Comparison of ENCODE assay signal across 8 cellular contexts in the genomic region with DNA sequence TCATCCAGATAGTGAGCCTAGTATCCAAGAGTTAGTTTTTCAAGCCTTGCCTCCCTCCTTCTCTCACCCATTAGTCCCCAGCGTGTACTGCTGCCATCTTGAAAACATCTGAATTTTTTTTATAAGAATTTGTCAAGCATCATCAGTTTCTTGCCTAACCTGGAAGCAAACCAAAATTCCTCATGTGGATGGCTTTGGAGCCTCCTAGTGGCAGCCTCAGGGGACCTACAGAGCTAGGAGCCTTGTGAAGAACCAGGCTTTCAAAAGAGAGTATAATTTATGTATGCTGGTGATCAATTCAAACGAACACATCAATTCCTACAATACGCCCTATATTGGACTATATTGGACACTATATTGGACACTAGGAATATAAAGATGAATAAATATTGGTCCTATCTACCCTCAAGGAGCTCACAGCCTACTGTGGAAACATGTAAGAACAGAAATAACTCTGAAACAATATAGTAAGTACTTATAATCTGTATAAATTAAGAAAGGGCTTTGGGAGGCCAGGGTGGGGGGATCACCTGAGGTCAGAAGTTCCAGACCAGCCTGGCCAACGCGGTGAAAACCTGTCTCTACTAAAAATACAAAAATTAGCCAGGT.
DNase-seq lines count a peak whose midpoint lies in the region; ATAC-seq and TF ChIP-seq lines count a peak whose summit lies in the region.

No MANE protein-coding gene starts in this region.

- ATAC-seq in psoas muscle (no peak), GM18858 (IDR thresholded peaks at IDR 0.05; ENCODE audit: unreplicated experiment) (no peak)
- ATAC-seq in stimulated activated memory B cell treated with anti-CD40 and anti-IgM and Interleukin-4, amounts not matched to agents 10 μg/mL and 1 μg/mL and 100 μg/mL, for 72 hours, result no peak

- no peak overlapping the region for H3K27ac ChIP-seq in 22Rv1
- H3K27ac ChIP-seq in esophagus muscularis mucosa (replicated peaks in 1 of 4), result no peak overlapping the region
- H3K27ac ChIP-seq in psoas muscle, result no peak overlapping the region

- TF ChIP-seq CTCF in 22Rv1 (IDR thresholded peaks at IDR 0.05) (peak; percentile 83), esophagus muscularis mucosa (IDR thresholded peaks at IDR 0.05) (peak; percentile 38 to 65 (median 50)), psoas muscle (IDR thresholded peaks at IDR 0.05) (peak; percentile 19)

- intact Hi-C loops in esophagus muscularis mucosa (cut with DNase I), result no loop called here
- intact Hi-C loops in psoas muscle (cut with DNase I), result no loop called here

- WGBS in esophagus muscularis mucosa, result 45% methylated on average over 5 of the region's 5 CpGs
- 35 to 44% (median 43%) methylated on average over 5 of the region's 5 CpGs for WGBS in psoas muscle, 3 donors

- H3K4me3 ChIP-seq in esophagus muscularis mucosa (no peak overlapping the region), psoas muscle (no peak overlapping the region)

- H3K9me3 ChIP-seq in esophagus muscularis mucosa (no peaks in the 10 kb centered on the region), psoas muscle (no peaks in the 10 kb centered on the region)

- DNase-seq in ELR (ENCODE audit: low read depth) (peak; percentile 64), NCI-H526 treated with DMSO at 0.1 percent for 48 hours (lab: John Stamatoyannopoulos, UW) (peak; percentile 5), esophagus muscularis mucosa (ENCODE audit: extremely low spot score) (no peak), psoas muscle (no peak)
- no peak for DNase-seq in stimulated activated CD4-positive, alpha-beta T cell treated with anti-CD3 and anti-CD28 coated beads, Interleukin-12 subunit alpha, Interleukin-12 subunit beta, amount 100 ng/mL, for 4 hours

- H3K4me3 Mint-ChIP-seq in stimulated activated memory B cell treated with anti-CD40 and anti-IgM and Interleukin-4, amounts not matched to agents 10 μg/mL and 1 μg/mL and 100 μg/mL, for 72 hours, result no peak overlapping the region

- TF ChIP-seq POLR2A in esophagus muscularis mucosa (IDR thresholded peaks at IDR 0.05; ENCODE audit: low read depth), result no peak

- H3K4me1 ChIP-seq in esophagus muscularis mucosa (peaks cover 0 to 18% (median 10%) of the 10 kb centered on the region in 4 donors), psoas muscle (no peaks in the 10 kb centered on the region)

- H3K4me1 Mint-ChIP-seq in stimulated activated memory B cell treated with anti-CD40 and anti-IgM and Interleukin-4, amounts not matched to agents 10 μg/mL and 1 μg/mL and 100 μg/mL, for 72 hours, result no peaks in the 10 kb centered on the region

- no peaks in the 10 kb centered on the region for H3K36me3 ChIP-seq in esophagus muscularis mucosa
- no peaks in the 10 kb centered on the region for H3K36me3 ChIP-seq in psoas muscle (ENCODE audit: insufficient read depth in 1 of 2, low read depth in 1 of 2)

- TF ChIP-seq EP300 in esophagus muscularis mucosa (IDR thresholded peaks at IDR 0.05), result no peak

- no peaks in the 10 kb centered on the region for H3K36me3 Mint-ChIP-seq in stimulated activated memory B cell treated with anti-CD40 and anti-IgM and Interleukin-4, amounts not matched to agents 10 μg/mL and 1 μg/mL and 100 μg/mL, for 72 hours

- H3K27ac Mint-ChIP-seq in stimulated activated memory B cell treated with anti-CD40 and anti-IgM and Interleukin-4, amounts not matched to agents 10 μg/mL and 1 μg/mL and 100 μg/mL, for 72 hours, result no peak overlapping the region

- no peaks in the 10 kb centered on the region for H3K9me3 Mint-ChIP-seq in stimulated activated memory B cell treated with anti-CD40 and anti-IgM and Interleukin-4, amounts not matched to agents 10 μg/mL and 1 μg/mL and 100 μg/mL, for 72 hours

- peaks cover 52% of the 10 kb centered on the region for H3K27me3 Mint-ChIP-seq in stimulated activated memory B cell treated with anti-CD40 and anti-IgM and Interleukin-4, amounts not matched to agents 10 μg/mL and 1 μg/mL and 100 μg/mL, for 72 hours

- H3K27me3 ChIP-seq in esophagus muscularis mucosa (no peaks in the 10 kb centered on the region), psoas muscle (ENCODE audit: insufficient read depth in 3 of 3, low read length in 2 of 3) (no peaks in the 10 kb centered on the region)

Comparison
In these comparisons a context has a peak if more than half of its experiments do, and no peak if none do; other contexts are left out.
1. CTCF ChIP-seq: peak in every context shown above with its lines; median percentile 83 in 22Rv1; 50 in esophagus muscularis mucosa; 19 in psoas muscle.
2. DNase-seq: peak in ELR (single experiment) and NCI-H526 treated with DMSO at 0.1 percent for 48 hours (single experiment); none in esophagus muscularis mucosa (single experiment), psoas muscle (0 of 2) and stimulated activated CD4-positive, alpha-beta T cell treated with anti-CD3 and anti-CD28 coated beads, Interleukin-12 subunit alpha, Interleukin-12 subunit beta, amount 100 ng/mL, for 4 hours (single experiment).